ENCODE assay signal across 22 cellular contexts in genomic region chr15:35852818-35853624, GRCh38.
"Had no signal": no experiment of that assay in that cellular context is flagged by ENCODE, and none has a peak within 500 bp of the region (broad histone marks: within the 10 kb centered on the region; RNA-seq: fewer than 3 reads in every experiment).

No MANE protein-coding gene starts in this region.

- H3K27ac ChIP-seq: left lung, lower lobe of right lung, spleen, testis had no signal

- DNase-seq: activated CD4-positive, alpha-beta T cell treated with anti-CD3 and anti-CD28 coated beads, Interleukin-2, amount 50 U/mL, for 1 hour; activated CD8-positive, alpha-beta T cell treated with anti-CD3 and anti-CD28 coated beads for 36 hours; activated naive CD8-positive, alpha-beta T cell treated with anti-CD3 and anti-CD28 coated beads, Interleukin-2, amount 50 U/mL, for 24 hours; activated T-cell treated with anti-CD3 and anti-CD28 coated beads, Interleukin-2, amount 50 U/mL, for 48 hours; amygdala; caudate nucleus; cortex of kidney; effector memory CD8-positive, alpha-beta T cell; left lung; lower lobe of right lung; mesendoderm; natural killer cell; posterior cingulate gyrus; right cardiac atrium; spleen; stimulated activated naive CD8-positive, alpha-beta T cell treated with anti-CD3 and anti-CD28 coated beads, Interleukin-15, Interleukin-2, amounts not matched to agents 100 U/mL and 50 U/mL, for 24 hours; T1000; testis; trophoblast cell had no signal

- H3K36me3 ChIP-seq: left lung, lower lobe of right lung, spleen had no signal

- FAIRE-seq: islet of Langerhans, urothelium cell line had no signal

- H3K4me3 ChIP-seq: left lung, lower lobe of right lung, spleen, testis had no signal

- ATAC-seq: activated CD8-positive, alpha-beta T cell treated with anti-CD3 and anti-CD28 coated beads for 36 hours; activated naive CD8-positive, alpha-beta T cell treated with anti-CD3 and anti-CD28 coated beads, Interleukin-2, amount 50 U/mL, for 24 hours; effector memory CD8-positive, alpha-beta T cell; left lung; lower lobe of right lung; natural killer cell; right cardiac atrium; stimulated activated naive CD8-positive, alpha-beta T cell treated with anti-CD3 and anti-CD28 coated beads, Interleukin-15, Interleukin-2, amounts not matched to agents 100 U/mL and 50 U/mL, for 24 hours; WTC11 had no signal

- H3K27me3 ChIP-seq: left lung, spleen, testis had no signal

- H3K9me3 ChIP-seq: left lung, lower lobe of right lung, spleen, testis had no signal

- H3K4me1 ChIP-seq: left lung, lower lobe of right lung, spleen, testis had no signal
